ENCODE assay signal across 7 cellular contexts in genomic region chr1:26697978-26698849, GRCh38. TPM values are rescaled to one million over a fixed set of nuclear protein-coding genes. Genes with fewer than 3 reads are reported as not detected.
DNase-seq lines count a peak whose midpoint lies in the region; ATAC-seq and TF ChIP-seq lines count a peak whose summit lies in the region.

No MANE protein-coding gene starts in this region.

- H3K4me3 ChIP-seq in PC-9 = peak overlapping the region; percentile 67

- H3K27ac ChIP-seq in PC-9 = peak overlapping the region; percentile 79

- peak; percentile 33 for ATAC-seq in activated naive CD8-positive, alpha-beta T cell treated with anti-CD3 and anti-CD28 coated beads, Interleukin-2, amount 50 U/mL, for 24 hours
- ATAC-seq in GM18511 (IDR thresholded peaks at IDR 0.05; ENCODE audit: unreplicated experiment) = no peak

- H3K4me2 ChIP-seq in PC-9 = peak overlapping the region; percentile 99

- peaks cover 5% of the 10 kb centered on the region; the same call in 1 of the 2 replicates for H4K20me1 ChIP-seq in PC-9 (ENCODE audit: insufficient read depth)

- H3K36me3 ChIP-seq in PC-9 (ENCODE audit: low read depth) = 0 out of 2 replicates have a peak, but pooled peaks cover 7% of the 10 kb centered on the region

- no peaks in the 10 kb centered on the region for H3K9me2 ChIP-seq in PC-9 (ENCODE audit: insufficient read depth)

- H3K27me3 ChIP-seq in PC-9 (ENCODE audit: insufficient read depth, low read depth) = no peaks in the 10 kb centered on the region

- no peak overlapping the region for H2AFZ ChIP-seq in PC-9

- H3K36me3 Mint-ChIP-seq in activated naive CD8-positive, alpha-beta T cell treated with anti-CD3 and anti-CD28 coated beads, Interleukin-2, amount 50 U/mL, for 24 hours (ENCODE audit: low read depth) = peaks cover 5% of the 10 kb centered on the region

- H3K4me1 ChIP-seq in PC-9 (replicated peaks; ENCODE audit: insufficient read depth) = peaks cover 69% of the 10 kb centered on the region

- no peak overlapping the region for H3K4me3 Mint-ChIP-seq in activated naive CD8-positive, alpha-beta T cell treated with anti-CD3 and anti-CD28 coated beads, Interleukin-2, amount 50 U/mL, for 24 hours

- TSS peak; percentile 31 for BruUV-seq in PC-9 (replicated peaks; lab: Mats Ljungman, UMichigan)

- H3K4me1 Mint-ChIP-seq in activated naive CD8-positive, alpha-beta T cell treated with anti-CD3 and anti-CD28 coated beads, Interleukin-2, amount 50 U/mL, for 24 hours = peaks cover 18% of the 10 kb centered on the region

- H3F3A ChIP-seq in PC-9 (ENCODE audit: insufficient read depth, low read depth) = peaks cover 32% of the 10 kb centered on the region

- intact Hi-C loops in PC-9 (cut with micrococcal nuclease; ENCODE audit: unreplicated experiment) = loop anchor here (5.0 to 10.0 kb wide), 2 partner anchors 34 to 167 kb away; partner anchors contain the start of gene SFN

- H3K9me3 Mint-ChIP-seq in activated naive CD8-positive, alpha-beta T cell treated with anti-CD3 and anti-CD28 coated beads, Interleukin-2, amount 50 U/mL, for 24 hours = no peaks in the 10 kb centered on the region

- POLR2A ChIA-PET in PC-9 (lab: Charles Lee; ENCODE audit: unreplicated experiment) = interaction anchor here (0.6 to 0.8 kb wide), 5 partner anchors 48 to 396 kb away, joined by 3 to 5 read pairs (median 4); no protein-coding TSS in a partner anchor

- DNase-seq in GM03348 (ENCODE audit: low spot score) (peak; percentile 90), Kasumi-1 (lab: John Stamatoyannopoulos, UW) (peak; percentile 81 to 93), PC-9 (peak; percentile 35 to 80), glomerular visceral epithelial cell (ENCODE audit: extremely low spot score) (peak; percentile 93), occipital lobe (lab: John Stamatoyannopoulos, UW) (peak; percentile 30)
- peak; percentile 41 for DNase-seq in activated naive CD8-positive, alpha-beta T cell treated with anti-CD3 and anti-CD28 coated beads, Interleukin-2, amount 50 U/mL, for 24 hours

- no peaks in the 10 kb centered on the region for H3K27me3 Mint-ChIP-seq in activated naive CD8-positive, alpha-beta T cell treated with anti-CD3 and anti-CD28 coated beads, Interleukin-2, amount 50 U/mL, for 24 hours

- CTCF ChIA-PET in PC-9 (lab: Charles Lee) = interaction anchor here (0.6 to 1.3 kb wide), 4 partner anchors 20 to 39 kb away, joined by 3 to 5 read pairs (median 4); no protein-coding TSS in a partner anchor

- peaks cover 81% of the 10 kb centered on the region for H3K79me2 ChIP-seq in PC-9 (ENCODE audit: low read depth)

- TF ChIP-seq CTCF in PC-9 (conservative IDR thresholded peaks at IDR 0.05) = no peak

- H3K9me3 ChIP-seq in PC-9 (ENCODE audit: insufficient read depth, low read depth) = no peaks in the 10 kb centered on the region

- H3K27ac Mint-ChIP-seq in activated naive CD8-positive, alpha-beta T cell treated with anti-CD3 and anti-CD28 coated beads, Interleukin-2, amount 50 U/mL, for 24 hours = no peak overlapping the region

RNA-seq across cellular contexts. Expression of gene ARID1A, which starts 2.4 kb away (rescaled TPM):
- total RNA-seq in PC-9 (2021) (44.8 and 60.5 TPM in 2 replicates), occipital lobe (20.1 TPM)

Comparison
In these comparisons a context has a peak if more than half of its experiments do, and no peak if none do; other contexts are left out.
1. DNase-seq: peak in every context shown above with its lines; median percentile 93 in glomerular visceral epithelial cell; 90 in GM03348; 87 in Kasumi-1; 58 in PC-9; 41 in activated naive CD8-positive, alpha-beta T cell treated with anti-CD3 and anti-CD28 coated beads, Interleukin-2, amount 50 U/mL, for 24 hours; 30 in occipital lobe.